ENCODE assay signal across 23 cellular contexts in the genomic region with DNA sequence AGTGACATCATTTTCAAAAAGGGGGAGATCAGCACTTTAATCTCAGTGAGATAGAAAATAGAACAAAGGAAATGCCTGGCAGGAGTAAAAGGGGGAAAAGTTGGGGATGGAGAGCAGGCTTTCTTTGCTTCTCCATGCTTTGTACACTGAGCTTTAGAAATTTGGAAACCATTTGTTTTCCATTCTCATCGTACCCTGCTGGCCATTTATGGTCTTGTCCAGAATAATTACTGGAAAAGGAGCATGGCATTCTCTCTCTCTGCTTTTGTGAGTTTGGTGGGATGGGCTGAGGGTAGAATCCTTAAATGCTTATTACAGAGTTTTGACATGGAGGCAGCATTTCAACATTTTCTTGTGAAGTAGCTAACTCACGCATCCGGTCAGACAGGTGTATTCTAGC.
"Had no signal": no experiment of that assay in that cellular context is flagged by ENCODE, and none has a peak within 500 bp of the region (broad histone marks: within the 10 kb centered on the region; RNA-seq: fewer than 3 reads in every experiment).

No MANE protein-coding gene starts in this region.

- H3K4me1 Mint-ChIP-seq: activated CD4-positive, alpha-beta T cell treated with anti-CD3 and anti-CD28 coated beads for 36 hours; activated T-helper 17 cell treated with anti-CD3 and anti-CD28 coated beads, Interleukin-2, amount 50 U/mL, for 72 hours; central memory CD8-positive, alpha-beta T cell; memory B cell; WTC11 had no signal

- ATAC-seq: activated CD4-positive, alpha-beta T cell treated with anti-CD3 and anti-CD28 coated beads for 36 hours; activated T-helper 17 cell treated with anti-CD3 and anti-CD28 coated beads, Interleukin-2, amount 50 U/mL, for 72 hours; left colon; WTC11 had no signal

- H3K36me3 ChIP-seq: adrenal gland, ascending aorta, spleen, thoracic aorta, upper lobe of left lung had no signal

- H3K4me1 ChIP-seq: adrenal gland, spleen, upper lobe of left lung had no signal

- H3K4me3 ChIP-seq: adrenal gland, ascending aorta, coronary artery, spleen, thoracic aorta, upper lobe of left lung had no signal

- H3K27me3 ChIP-seq: adrenal gland, ascending aorta, spleen, upper lobe of left lung had no signal

- DNase-seq: activated CD4-positive, alpha-beta T cell treated with anti-CD3 and anti-CD28 coated beads for 36 hours; activated CD4-positive, alpha-beta T cell treated with anti-CD3 and anti-CD28 coated beads, Interleukin-2, amount 50 U/mL, for 4 hours; activated CD8-positive, alpha-beta memory T cell treated with anti-CD3 and anti-CD28 coated beads for 24 hours; activated CD8-positive, alpha-beta memory T cell treated with anti-CD3 and anti-CD28 coated beads, Interleukin-2, amount 50 U/mL, for 4 hours; activated naive CD4-positive, alpha-beta T cell; activated T-cell treated with anti-CD3 and anti-CD28 coated beads, Interleukin-2, amount 50 U/mL, for 24 hours; adrenal gland; hippocampal formation; left colon; spleen; stimulated activated CD4-positive, alpha-beta T cell treated with anti-CD3 and anti-CD28 coated beads, Interleukin-4, amount 100 ng/mL, for 1 hour; stimulated activated naive CD4-positive, alpha-beta T cell treated with Interleukin-2 at 50 U/mL for 16 hours; T-helper 9 cell; upper lobe of left lung had no signal

- H3K27ac Mint-ChIP-seq: activated CD4-positive, alpha-beta T cell treated with anti-CD3 and anti-CD28 coated beads for 36 hours; activated naive CD8-positive, alpha-beta T cell; activated T-cell treated with anti-CD3 and anti-CD28 coated beads, Interleukin-2, amount 50 U/mL, for 24 hours; activated T-helper 17 cell treated with anti-CD3 and anti-CD28 coated beads, Interleukin-2, amount 50 U/mL, for 72 hours; memory B cell; WTC11 had no signal

- H3K9me3 ChIP-seq: adrenal gland, ascending aorta, thoracic aorta, upper lobe of left lung had no signal

- H3K27me3 Mint-ChIP-seq: activated CD4-positive, alpha-beta T cell treated with anti-CD3 and anti-CD28 coated beads for 36 hours; activated naive CD8-positive, alpha-beta T cell; activated T-cell treated with anti-CD3 and anti-CD28 coated beads, Interleukin-2, amount 50 U/mL, for 24 hours; activated T-helper 17 cell treated with anti-CD3 and anti-CD28 coated beads, Interleukin-2, amount 50 U/mL, for 72 hours; central memory CD8-positive, alpha-beta T cell; memory B cell had no signal

- H3K36me3 Mint-ChIP-seq: activated naive CD8-positive, alpha-beta T cell; memory B cell had no signal

- H3K4me3 Mint-ChIP-seq: activated CD4-positive, alpha-beta T cell treated with anti-CD3 and anti-CD28 coated beads for 36 hours; activated naive CD8-positive, alpha-beta T cell; activated T-cell treated with anti-CD3 and anti-CD28 coated beads, Interleukin-2, amount 50 U/mL, for 24 hours; activated T-helper 17 cell treated with anti-CD3 and anti-CD28 coated beads, Interleukin-2, amount 50 U/mL, for 72 hours; central memory CD8-positive, alpha-beta T cell; memory B cell; WTC11 had no signal

- H3K27ac ChIP-seq: adrenal gland, ascending aorta, coronary artery, epithelial cell of prostate, spleen, thoracic aorta, upper lobe of left lung had no signal
